Comparison of ENCODE assay signal across 13 cellular contexts in genomic region chr4:153067376-153067775, GRCh38.
A peak's percentile ranks its signal among the peaks of the same experiment; 100 is the strongest.
DNase-seq lines count a peak whose midpoint lies in the region; ATAC-seq and TF ChIP-seq lines count a peak whose summit lies in the region.
"Had no signal": no experiment of that assay in that cellular context is flagged by ENCODE, and none has a peak within 500 bp of the region (broad histone marks: within the 10 kb centered on the region; RNA-seq: fewer than 3 reads in every experiment).

No MANE protein-coding gene starts in this region.

- no peaks in the 10 kb centered on the region for H3K9me3 ChIP-seq in A673 (ENCODE audit: low read depth, low read length, poor library complexity, severe bottlenecking)
- no peaks in the 10 kb centered on the region for H3K9me3 ChIP-seq in adipocyte (ENCODE audit: control insufficient read depth, low read length)
- H3K9me3 ChIP-seq in T-helper 17 cell (ENCODE audit: control insufficient read depth, low read length, poor library complexity, severe bottlenecking): no peaks in the 10 kb centered on the region
- H3K9me3 ChIP-seq: upper lobe of left lung had no signal

- intact Hi-C loops in A673 (cut with micrococcal nuclease; ENCODE audit: unreplicated experiment) (no loop called here), dorsolateral prefrontal cortex (cut with DNase I) (no loop called here)

- H3K4me1 ChIP-seq in A673 (ENCODE audit: insufficient read depth, low read length, poor library complexity, severe bottlenecking) (no peaks in the 10 kb centered on the region), adipocyte (ENCODE audit: control insufficient read depth, insufficient read depth, low read length) (peaks cover 4% of the 10 kb centered on the region)
- H3K4me1 ChIP-seq: upper lobe of left lung had no signal

- no peak for ATAC-seq in HG03378 (IDR thresholded peaks at IDR 0.05; ENCODE audit: unreplicated experiment)
- no peak for ATAC-seq in T-helper 17 cell

- POLR2A ChIA-PET in A673 (lab: Charles Lee; ENCODE audit: low non-redundant PET): no interaction called here

- peak; percentile 39 for DNase-seq in A673 (ENCODE audit: low spot score)
- DNase-seq in HFF-Myc (ENCODE audit: extremely low read depth, low read depth): peak; percentile 6
- peak; percentile 54 for DNase-seq in adipocyte (ENCODE audit: low read depth)
- peak; percentile 67 for DNase-seq in kidney tubule cell (ENCODE audit: low spot score)
- no peak for DNase-seq in dorsolateral prefrontal cortex
- DNase-seq in T-helper 17 cell: no peak
- no peak for DNase-seq in NCI-H128 (lab: John Stamatoyannopoulos, UW; ENCODE audit: unreplicated experiment)
- DNase-seq: activated effector memory CD4-positive, alpha-beta T cell treated with anti-CD3 and anti-CD28 coated beads, Interleukin-2, amount 50 U/mL, for 16 hours; dermis blood vessel endothelial cell; NCI-H2029 treated with DMSO at 0.1 percent for 48 hours had no signal

- H3K4me1 Mint-ChIP-seq in T-helper 17 cell: no peaks in the 10 kb centered on the region
- H3K4me1 Mint-ChIP-seq: B cell had no signal

- no peak overlapping the region for H3K9ac ChIP-seq in adipocyte (ENCODE audit: low read length)

- H3K27ac ChIP-seq in A673 (ENCODE audit: low read depth, low read length, poor library complexity, severe bottlenecking): no peak overlapping the region
- no peak overlapping the region for H3K27ac ChIP-seq in dorsolateral prefrontal cortex
- H3K27ac ChIP-seq: upper lobe of left lung had no signal

- no peak overlapping the region for H3K4me3 ChIP-seq in A673 (ENCODE audit: low read depth, low read length, poor library complexity, severe bottlenecking)
- no peak overlapping the region for H3K4me3 ChIP-seq in HFF-Myc (replicated peaks; ENCODE audit: low read depth, low read length)
- H3K4me3 ChIP-seq in adipocyte (ENCODE audit: low read length): no peak overlapping the region
- H3K4me3 ChIP-seq in dorsolateral prefrontal cortex: no peak overlapping the region
- H3K4me3 ChIP-seq: upper lobe of left lung had no signal

- H3K4me3 Mint-ChIP-seq in T-helper 17 cell: no peak overlapping the region
- H3K4me3 Mint-ChIP-seq: B cell had no signal

- H3K36me3 ChIP-seq in A673 (ENCODE audit: insufficient read depth, low read length, poor library complexity, severe bottlenecking) (no peaks in the 10 kb centered on the region), adipocyte (ENCODE audit: control insufficient read depth, insufficient read depth, low read length, severe bottlenecking) (no peaks in the 10 kb centered on the region)
- H3K36me3 ChIP-seq: upper lobe of left lung had no signal

- H3K36me3 Mint-ChIP-seq in T-helper 17 cell (ENCODE audit: low read depth): no peaks in the 10 kb centered on the region

- CTCF ChIA-PET in A673 (lab: Charles Lee): no interaction called here

- no peak overlapping the region for H3K27ac Mint-ChIP-seq in T-helper 17 cell
- H3K27ac Mint-ChIP-seq: B cell had no signal

- no peaks in the 10 kb centered on the region for H3K27me3 ChIP-seq in A673 (replicated peaks; ENCODE audit: insufficient read depth, low read depth, low read length, poor library complexity)
- H3K27me3 ChIP-seq in adipocyte (replicated peaks; ENCODE audit: control insufficient read depth, insufficient read depth, low read length): no peaks in the 10 kb centered on the region
- no peaks in the 10 kb centered on the region for H3K27me3 ChIP-seq in dorsolateral prefrontal cortex
- H3K27me3 ChIP-seq: upper lobe of left lung had no signal

- H3K27me3 Mint-ChIP-seq in T-helper 17 cell: no peaks in the 10 kb centered on the region
- H3K27me3 Mint-ChIP-seq: B cell had no signal

- BruUV-seq in A673 (replicated peaks; lab: Mats Ljungman, UMichigan): no TSS peak

- TF ChIP-seq CTCF in A673 (conservative IDR thresholded peaks at IDR 0.05; ENCODE audit: low read depth, low read length) (no peak), HFF-Myc (IDR thresholded peaks at IDR 0.05; ENCODE audit: low read depth, low read length, missing control alignments) (no peak), dorsolateral prefrontal cortex (IDR thresholded peaks at IDR 0.05 in 54 of 56, conservative IDR thresholded peaks at IDR 0.05 in 2 of 56; ENCODE audit: low read depth in 1 of 56, partially characterized antibody in 56 of 56) (no peak)

Comparison
In these comparisons a context has a peak if more than half of its experiments do, and no peak if none do; other contexts are left out.
1. DNase-seq: peak in A673 (single experiment), HFF-Myc (single experiment), adipocyte (single experiment) and kidney tubule cell (single experiment); none in dorsolateral prefrontal cortex (0 of 10), T-helper 17 cell (0 of 3) and NCI-H128 (single experiment).